15 cellular contexts compared by ENCODE assay signal in the genomic region with DNA sequence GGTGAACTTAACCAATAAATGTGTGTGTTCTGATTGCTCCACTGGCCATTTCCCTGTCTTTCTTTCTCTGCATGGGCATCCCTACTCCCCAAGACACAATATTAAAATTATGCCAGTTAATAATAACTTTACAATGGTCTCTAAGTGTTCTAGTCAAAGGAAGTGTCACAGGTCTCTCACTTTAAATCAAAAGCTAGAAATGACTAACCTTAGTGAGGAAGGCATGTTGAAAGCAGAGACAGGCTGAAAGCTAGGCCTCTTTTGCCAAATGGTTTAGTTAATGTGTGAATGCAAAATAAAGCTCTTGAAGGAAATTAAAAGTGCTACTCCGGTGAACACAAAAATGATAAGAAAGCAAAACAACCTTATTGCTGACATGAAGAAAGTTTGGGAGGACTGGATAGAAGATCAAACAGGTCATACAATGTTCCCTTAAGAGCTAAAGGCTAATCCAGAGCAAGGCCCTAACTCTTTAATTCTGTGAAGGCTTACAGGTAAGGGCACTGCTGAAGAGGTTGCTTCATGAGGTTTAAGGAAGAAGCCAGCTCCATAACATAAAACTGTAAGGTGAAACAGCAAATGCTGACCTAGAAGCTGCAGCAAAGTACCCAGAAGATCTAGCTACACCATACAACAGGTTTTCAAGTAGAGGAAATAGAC. TPM values are rescaled to one million over a fixed set of nuclear protein-coding genes. Genes with fewer than 3 reads are reported as not detected.
A peak's percentile ranks its signal among the peaks of the same experiment; 100 is the strongest.
DNase-seq lines count a peak whose midpoint lies in the region; ATAC-seq and TF ChIP-seq lines count a peak whose summit lies in the region.
"Had no signal": no experiment of that assay in that cellular context is flagged by ENCODE, and none has a peak within 500 bp of the region (broad histone marks: within the 10 kb centered on the region; RNA-seq: fewer than 3 reads in every experiment).

No MANE protein-coding gene starts in this region.

- DNase-seq in GM12865 (ENCODE audit: low read depth) = peak; percentile 10
- DNase-seq in NCI-H1092 (lab: John Stamatoyannopoulos, UW) = no peak
- no peak for DNase-seq in nucleus accumbens (lab: John Stamatoyannopoulos, UW)
- DNase-seq in posterior vena cava (ENCODE audit: low spot score) = no peak
- no peak for DNase-seq in mucosa of gallbladder (ENCODE audit: low spot score)
- DNase-seq: adrenal gland, BE2C, foreskin keratinocyte, kidney, NCI-H774, SK-N-SH had no signal

- TF ChIP-seq CTCF in GM12865 (IDR thresholded peaks at IDR 0.05; ENCODE audit: insufficient read depth, low read depth, low read length, missing control alignments) = no peak

- peak; percentile 77 for ATAC-seq in GM18909 (IDR thresholded peaks at IDR 0.05; ENCODE audit: poor library complexity, unreplicated experiment)
- ATAC-seq in HG02678 (IDR thresholded peaks at IDR 0.05; ENCODE audit: unreplicated experiment) = peak; percentile 58
- peak; percentile 56 for ATAC-seq in HG03460 (IDR thresholded peaks at IDR 0.05; ENCODE audit: unreplicated experiment)
- ATAC-seq: foreskin keratinocyte had no signal

- intact Hi-C loops in posterior vena cava (cut with DNase I) = no loop called here

- H3K4me3 ChIP-seq in GM12865 (ENCODE audit: low read depth, low read length) = no peak overlapping the region
- H3K4me3 ChIP-seq: adrenal gland had no signal

RNA-seq across cellular contexts. Expression of gene ARHGAP15, which starts 44.0 kb away (rescaled TPM):
- total RNA-seq in posterior vena cava = 10 to 100 TPM; 12.0 to 23.2 TPM
- 10.0 TPM for total RNA-seq in mucosa of gallbladder
- total RNA-seq: foreskin keratinocyte, G401 had no signal
